40 cellular contexts compared by ENCODE assay signal in genomic region chr4:17556498-17556897, GRCh38. TPM values are rescaled to one million over a fixed set of nuclear protein-coding genes. Genes with fewer than 3 reads are reported as not detected.
"Had no signal": no experiment of that assay in that cellular context is flagged by ENCODE, and none has a peak within 500 bp of the region (broad histone marks: within the 10 kb centered on the region; RNA-seq: fewer than 3 reads in every experiment).

No MANE protein-coding gene starts in this region.

- H3K27me3 ChIP-seq: adrenal gland, ascending aorta, body of pancreas, brain microvascular endothelial cell had no signal

- H3K27ac ChIP-seq: adrenal gland, ascending aorta, body of pancreas, brain microvascular endothelial cell, breast epithelium, cardiac muscle cell had no signal

- FAIRE-seq: astrocyte, bronchial epithelial cell had no signal

- DNase-seq: activated effector memory CD4-positive, alpha-beta T cell treated with anti-CD3 and anti-CD28 coated beads, Interleukin-2, amount 50 U/mL, for 16 hours; activated effector memory CD4-positive, alpha-beta T cell treated with Interleukin-2 at 50 U/mL for 16 hours; activated gamma-delta T cell; activated gamma-delta T cell treated with Interleukin-2 at 50 U/mL for 16 hours; activated naive CD4-positive, alpha-beta T cell; activated naive CD4-positive, alpha-beta T cell treated with anti-CD3 and anti-CD28 coated beads for 36 hours; activated naive CD4-positive, alpha-beta T cell treated with anti-CD3 and anti-CD28 coated beads, Interleukin-2, amount 10 ng/mL, durations not matched to agents 7 days and 5 days; activated naive CD4-positive, alpha-beta T cell treated with anti-CD3 and anti-CD28 coated beads, Interleukin-2, amount 50 U/mL, for 16 hours; activated naive CD4-positive, alpha-beta T cell treated with Interleukin-2 at 50 U/mL for 16 hours; activated naive CD8-positive, alpha-beta T cell treated with anti-CD3 and anti-CD28 coated beads for 36 hours; activated naive CD8-positive, alpha-beta T cell treated with anti-CD3 and anti-CD28 coated beads, Interleukin-2, amount 10 ng/mL, durations not matched to agents 7 days and 5 days; activated naive CD8-positive, alpha-beta T cell treated with anti-CD3 and anti-CD28 coated beads, Interleukin-2, amount 50 U/mL, for 24 hours; activated T-cell treated with anti-CD3 and anti-CD28 coated beads for 4 hours; activated T-cell treated with anti-CD3 and anti-CD28 coated beads, Interleukin-2, amount 50 U/mL, for 1 hour; activated T-cell treated with anti-CD3 and anti-CD28 coated beads, Interleukin-2, amount 50 U/mL, for 24 hours; activated T-cell treated with anti-CD3 and anti-CD28 coated beads, Interleukin-2, amount 50 U/mL, for 4 hours; activated T-cell treated with anti-CD3 and anti-CD28 coated beads, Interleukin-2, amount 50 U/mL, for 48 hours; activated T-cell treated with anti-CD3 and anti-CD28 coated beads, Interleukin-2, amount 50 U/mL, for 72 hours; adrenal gland; amniotic stem cell; amygdala; anterior cingulate cortex; aorta; body of pancreas; brain microvascular endothelial cell; caudate nucleus; central memory CD4-positive, alpha-beta T cell had no signal

- H3K4me1 ChIP-seq: adrenal gland, ascending aorta, body of pancreas, breast epithelium had no signal

- H3K9me3 ChIP-seq: adrenal gland, ascending aorta, body of pancreas, breast epithelium had no signal

- H3K36me3 ChIP-seq: adrenal gland, ascending aorta, brain microvascular endothelial cell, breast epithelium, cardiac muscle cell had no signal

- ATAC-seq: activated naive CD4-positive, alpha-beta T cell treated with anti-CD3 and anti-CD28 coated beads, Interleukin-2, amount 50 U/mL, for 72 hours; activated naive CD8-positive, alpha-beta T cell treated with anti-CD3 and anti-CD28 coated beads, Interleukin-2, amount 50 U/mL, for 24 hours; activated T-cell treated with anti-CD3 and anti-CD28 coated beads, Interleukin-2, amount 50 U/mL, for 4 hours; activated T-cell treated with anti-CD3 and anti-CD28 coated beads, Interleukin-2, amount 50 U/mL, for 72 hours; activated T-helper 17 cell treated with anti-CD3 and anti-CD28 coated beads, Interleukin-2, amount 50 U/mL, for 72 hours; body of pancreas had no signal

- H3K4me3 ChIP-seq: adrenal gland, ascending aorta, body of pancreas, breast epithelium, cardiac muscle cell had no signal

RNA-seq across cellular contexts. Expression of gene CLRN2, which starts 41.5 kb away (rescaled TPM):
- total RNA-seq: activated naive CD4-positive, alpha-beta T cell treated with anti-CD3 and anti-CD28 coated beads for 36 hours; activated naive CD4-positive, alpha-beta T cell treated with anti-CD3 and anti-CD28 coated beads, Interleukin-2, amount 50 U/mL, for 72 hours; activated naive CD8-positive, alpha-beta T cell treated with anti-CD3 and anti-CD28 coated beads for 36 hours; activated naive CD8-positive, alpha-beta T cell treated with anti-CD3 and anti-CD28 coated beads, Interleukin-2, amount 10 ng/mL, durations not matched to agents 7 days and 5 days; activated T-cell treated with anti-CD3 and anti-CD28 coated beads, Interleukin-2, amount 50 U/mL, for 4 hours; activated T-cell treated with anti-CD3 and anti-CD28 coated beads, Interleukin-2, amount 50 U/mL, for 72 hours; activated T-helper 1 cell treated with anti-CD3 and anti-CD28 coated beads, Interleukin-12 subunit alpha, Interleukin-12 subunit beta, Interleukin-2, Interleukin-4 antibody, amounts not matched to agents 30 ng/mL and 10 ng/mL and 1 ng/mL, durations not matched to agents 14 hours and 24 hours and 36 hours; activated T-helper 17 cell treated with anti-CD3 and anti-CD28 coated beads, Interleukin-2, amount 50 U/mL, for 72 hours; activated T-helper 2 cell treated with anti-CD3 and anti-CD28 coated beads, Interferon-gamma antibody, Interleukin-2, Interleukin-4, amounts not matched to agents 10 μg/mL and 5 μg/mL and 100 μg/mL, durations not matched to agents 14 hours and 24 hours and 36 hours; adrenal gland; aorta; ascending aorta; astrocyte; body of pancreas; breast epithelium; bronchial epithelial cell; cardiac muscle cell; cardiac septum; cerebellum; chondrocyte had no signal
- polyA plus RNA-seq: adipose tissue, adrenal gland, aorta, cardiac muscle cell had no signal
